Comparison of ENCODE assay signal across 10 cellular contexts in genomic region chr6:88650029-88650619, GRCh38.
DNase-seq lines count a peak whose midpoint lies in the region; ATAC-seq lines count a peak whose summit lies in the region.
"Had no signal": no experiment of that assay in that cellular context is flagged by ENCODE, and none has a peak within 500 bp of the region (broad histone marks: within the 10 kb centered on the region; RNA-seq: fewer than 3 reads in every experiment).

No MANE protein-coding gene starts in this region.

- peak; percentile 50 for DNase-seq in DMS 273 (lab: John Stamatoyannopoulos, UW; ENCODE audit: unreplicated experiment)
- peak; percentile 34 for DNase-seq in amniotic stem cell (lab: John Stamatoyannopoulos, UW)
- DNase-seq in NCI-H1417 treated with DMSO at 0.1 percent for 48 hours (lab: John Stamatoyannopoulos, UW) = no peak
- DNase-seq in stimulated activated CD4-positive, alpha-beta T cell treated with anti-CD3 and anti-CD28 coated beads, Interleukin-4, amount 100 ng/mL, for 4 hours = no peak
- DNase-seq in globus pallidus (ENCODE audit: low spot score) = no peak
- DNase-seq in iPS-NIHi7 (ENCODE audit: extremely low spot score) = no peak
- DNase-seq: DMS79, kidney had no signal

- ATAC-seq in GM19452 (IDR thresholded peaks at IDR 0.05; ENCODE audit: unreplicated experiment) (peak; percentile 93), HG03103 (IDR thresholded peaks at IDR 0.05; ENCODE audit: low read depth, unreplicated experiment) (peak; percentile 93)

Comparison
In these comparisons a context has a peak if more than half of its experiments do, and no peak if none do; other contexts are left out.
1. DNase-seq: peak in DMS 273 (single experiment) and amniotic stem cell (single experiment); none in NCI-H1417 treated with DMSO at 0.1 percent for 48 hours (single experiment), stimulated activated CD4-positive, alpha-beta T cell treated with anti-CD3 and anti-CD28 coated beads, Interleukin-4, amount 100 ng/mL, for 4 hours (0 of 2), globus pallidus (single experiment) and iPS-NIHi7 (single experiment).